ENCODE assay signal across 1 cellular context in the genomic region with DNA sequence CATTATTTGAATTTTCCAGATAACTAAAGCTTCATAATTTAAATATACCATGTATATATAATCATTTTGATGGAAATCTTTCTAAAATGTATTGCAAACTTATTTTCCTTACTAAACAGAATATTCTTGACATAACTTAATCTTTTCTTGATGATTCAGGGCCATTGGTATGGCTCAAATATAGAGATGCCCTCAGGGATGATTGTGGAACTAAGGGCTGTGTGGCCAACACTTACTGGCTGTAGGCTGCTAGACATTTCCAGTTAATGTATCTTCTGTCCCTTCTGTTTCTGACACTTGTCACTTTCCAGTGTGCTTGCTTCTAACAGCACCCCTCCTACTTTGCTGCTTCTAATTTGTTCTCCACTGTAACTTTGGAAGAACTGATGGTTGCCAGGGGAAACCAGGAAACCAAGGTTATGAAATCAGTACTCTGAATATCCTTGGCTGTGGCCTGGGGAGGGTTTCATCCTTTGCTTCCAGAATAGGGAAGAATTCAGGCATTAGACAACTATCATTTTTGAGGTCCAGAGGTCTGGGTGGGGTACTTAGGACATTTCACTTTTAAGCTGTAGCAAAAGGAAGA.
TF ChIP-seq lines count a peak whose summit lies in the region.

No MANE protein-coding gene starts in this region.

TF ChIP-seq in HepG2, 621 proteins besides CTCF, POLR2A, EP300 and RAD21 (continued from another document):
- TF ChIP-seq, protein P1, sequence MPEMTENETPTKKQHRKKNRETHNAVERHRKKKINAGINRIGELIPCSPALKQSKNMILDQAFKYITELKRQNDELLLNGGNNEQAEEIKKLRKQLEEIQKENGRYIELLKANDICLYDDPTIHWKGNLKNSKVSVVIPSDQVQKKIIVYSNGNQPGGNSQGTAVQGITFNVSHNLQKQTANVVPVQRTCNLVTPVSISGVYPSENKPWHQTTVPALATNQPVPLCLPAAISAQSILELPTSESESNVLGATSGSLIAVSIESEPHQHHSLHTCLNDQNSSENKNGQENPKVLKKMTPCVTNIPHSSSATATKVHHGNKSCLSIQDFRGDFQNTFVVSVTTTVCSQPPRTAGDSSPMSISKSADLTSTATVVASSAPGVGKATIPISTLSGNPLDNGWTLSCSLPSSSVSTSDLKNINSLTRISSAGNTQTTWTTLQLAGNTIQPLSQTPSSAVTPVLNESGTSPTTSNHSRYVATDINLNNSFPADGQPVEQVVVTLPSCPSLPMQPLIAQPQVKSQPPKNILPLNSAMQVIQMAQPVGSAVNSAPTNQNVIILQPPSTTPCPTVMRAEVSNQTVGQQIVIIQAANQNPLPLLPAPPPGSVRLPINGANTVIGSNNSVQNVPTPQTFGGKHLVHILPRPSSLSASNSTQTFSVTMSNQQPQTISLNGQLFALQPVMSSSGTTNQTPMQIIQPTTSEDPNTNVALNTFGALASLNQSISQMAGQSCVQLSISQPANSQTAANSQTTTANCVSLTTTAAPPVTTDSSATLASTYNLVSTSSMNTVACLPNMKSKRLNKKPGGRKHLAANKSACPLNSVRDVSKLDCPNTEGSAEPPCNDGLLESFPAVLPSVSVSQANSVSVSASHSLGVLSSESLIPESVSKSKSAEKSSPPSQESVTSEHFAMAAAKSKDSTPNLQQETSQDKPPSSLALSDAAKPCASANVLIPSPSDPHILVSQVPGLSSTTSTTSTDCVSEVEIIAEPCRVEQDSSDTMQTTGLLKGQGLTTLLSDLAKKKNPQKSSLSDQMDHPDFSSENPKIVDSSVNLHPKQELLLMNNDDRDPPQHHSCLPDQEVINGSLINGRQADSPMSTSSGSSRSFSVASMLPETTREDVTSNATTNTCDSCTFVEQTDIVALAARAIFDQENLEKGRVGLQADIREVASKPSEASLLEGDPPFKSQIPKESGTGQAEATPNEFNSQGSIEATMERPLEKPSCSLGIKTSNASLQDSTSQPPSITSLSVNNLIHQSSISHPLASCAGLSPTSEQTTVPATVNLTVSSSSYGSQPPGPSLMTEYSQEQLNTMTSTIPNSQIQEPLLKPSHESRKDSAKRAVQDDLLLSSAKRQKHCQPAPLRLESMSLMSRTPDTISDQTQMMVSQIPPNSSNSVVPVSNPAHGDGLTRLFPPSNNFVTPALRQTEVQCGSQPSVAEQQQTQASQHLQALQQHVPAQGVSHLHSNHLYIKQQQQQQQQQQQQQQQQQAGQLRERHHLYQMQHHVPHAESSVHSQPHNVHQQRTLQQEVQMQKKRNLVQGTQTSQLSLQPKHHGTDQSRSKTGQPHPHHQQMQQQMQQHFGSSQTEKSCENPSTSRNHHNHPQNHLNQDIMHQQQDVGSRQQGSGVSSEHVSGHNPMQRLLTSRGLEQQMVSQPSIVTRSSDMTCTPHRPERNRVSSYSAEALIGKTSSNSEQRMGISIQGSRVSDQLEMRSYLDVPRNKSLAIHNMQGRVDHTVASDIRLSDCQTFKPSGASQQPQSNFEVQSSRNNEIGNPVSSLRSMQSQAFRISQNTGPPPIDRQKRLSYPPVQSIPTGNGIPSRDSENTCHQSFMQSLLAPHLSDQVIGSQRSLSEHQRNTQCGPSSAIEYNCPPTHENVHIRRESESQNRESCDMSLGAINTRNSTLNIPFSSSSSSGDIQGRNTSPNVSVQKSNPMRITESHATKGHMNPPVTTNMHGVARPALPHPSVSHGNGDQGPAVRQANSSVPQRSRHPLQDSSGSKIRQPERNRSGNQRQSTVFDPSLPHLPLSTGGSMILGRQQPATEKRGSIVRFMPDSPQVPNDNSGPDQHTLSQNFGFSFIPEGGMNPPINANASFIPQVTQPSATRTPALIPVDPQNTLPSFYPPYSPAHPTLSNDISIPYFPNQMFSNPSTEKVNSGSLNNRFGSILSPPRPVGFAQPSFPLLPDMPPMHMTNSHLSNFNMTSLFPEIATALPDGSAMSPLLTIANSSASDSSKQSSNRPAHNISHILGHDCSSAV (CRISPR knock-in tag; IDR thresholded peaks at IDR 0.05; ENCODE audit: borderline replicate concordance): no peak
- TF ChIP-seq HCFC1 (IDR thresholded peaks at IDR 0.05; ENCODE audit: low read depth, low read length) (no peak), FOSL2 (CRISPR knock-in tag; IDR thresholded peaks at IDR 0.05) (no peak), ZNF616 (CRISPR knock-in tag; IDR thresholded peaks at IDR 0.05; ENCODE audit: low read depth) (no peak), REXO4 (CRISPR knock-in tag; IDR thresholded peaks at IDR 0.05; ENCODE audit: borderline replicate concordance) (no peak), ZNF101 (CRISPR knock-in tag; IDR thresholded peaks at IDR 0.05; ENCODE audit: borderline replicate concordance, low read depth) (no peak), ZNF652 (CRISPR knock-in tag; IDR thresholded peaks at IDR 0.05; ENCODE audit: borderline replicate concordance, low read depth) (no peak), FOSL1 (CRISPR knock-in tag; IDR thresholded peaks at IDR 0.05; ENCODE audit: borderline replicate concordance) (no peak), PHF8 (CRISPR knock-in tag; IDR thresholded peaks at IDR 0.05) (no peak), MIER3 (CRISPR knock-in tag; IDR thresholded peaks at IDR 0.05; ENCODE audit: borderline replicate concordance) (no peak), NFE2 (CRISPR knock-in tag; IDR thresholded peaks at IDR 0.05) (no peak), ZMYM2 (CRISPR knock-in tag; IDR thresholded peaks at IDR 0.05) (no peak), ZSCAN29 (CRISPR knock-in tag; conservative IDR thresholded peaks at IDR 0.05) (no peak), DNMT3B (CRISPR knock-in tag; conservative IDR thresholded peaks at IDR 0.05) (no peak), ZNF317 (CRISPR knock-in tag; IDR thresholded peaks at IDR 0.05) (no peak), SYNCRIP (IDR thresholded peaks at IDR 0.05; ENCODE audit: insufficient read depth, low read depth, low read length) (no peak)
